In the genomic region with DNA sequence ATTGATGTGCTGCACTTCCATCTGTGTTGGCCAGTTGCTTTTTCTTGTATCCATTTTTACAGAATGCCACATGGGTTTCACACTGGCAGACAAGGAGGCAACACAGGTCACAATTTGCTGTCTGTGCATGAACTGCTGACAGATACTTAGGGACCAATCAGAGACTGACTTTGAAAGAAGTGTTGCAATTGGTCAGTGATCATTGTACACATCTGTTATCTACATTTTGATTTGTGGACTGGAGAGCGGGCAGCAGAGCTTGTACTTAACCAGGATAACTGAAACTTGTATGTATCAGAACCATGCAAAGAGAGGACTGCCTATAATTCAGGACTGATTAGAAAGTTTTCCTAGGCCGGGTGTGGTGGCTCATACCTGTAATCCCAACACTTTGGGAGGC, we compare ENCODE assay signal across 13 cellular contexts. TPM values are rescaled to one million over a fixed set of nuclear protein-coding genes. Genes with fewer than 3 reads are reported as not detected.
DNase-seq lines count a peak whose midpoint lies in the region; ATAC-seq lines count a peak whose summit lies in the region.
"Had no signal": no experiment of that assay in that cellular context is flagged by ENCODE, and none has a peak within 500 bp of the region (broad histone marks: within the 10 kb centered on the region; RNA-seq: fewer than 3 reads in every experiment).

No MANE protein-coding gene starts in this region.

- no peak overlapping the region for H2BK120ac ChIP-seq in mesenchymal stem cell (ENCODE audit: low read depth, low read length)

- no peak overlapping the region for H3K27ac Mint-ChIP-seq in activated T-helper 17 cell treated with anti-CD3 and anti-CD28 coated beads, Interleukin-2, amount 50 U/mL, for 72 hours
- H3K27ac Mint-ChIP-seq in naive thymus-derived CD8-positive, alpha-beta T cell: peak overlapping the region in 2 of 10 donors; percentile 9 to 82

- DNase-seq in NCI-H2196 (lab: John Stamatoyannopoulos, UW; ENCODE audit: unreplicated experiment): peak; percentile 21
- DNase-seq in NCI-H2196 treated with DMSO at 0.1 percent for 48 hours (lab: John Stamatoyannopoulos, UW; ENCODE audit: unreplicated experiment): no peak
- DNase-seq in M059J (ENCODE audit: low read depth): peak; percentile 21
- DNase-seq in mesenchymal stem cell: peak; percentile 47
- no peak for DNase-seq in naive thymus-derived CD8-positive, alpha-beta T cell
- no peak for DNase-seq in head of caudate nucleus
- no peak for DNase-seq in NCI-H2107 (lab: John Stamatoyannopoulos, UW)
- DNase-seq: activated CD8-positive, alpha-beta memory T cell treated with anti-CD3 and anti-CD28 coated beads, Interleukin-2, amount 50 U/mL, for 48 hours; amniotic stem cell; GDM1; NCI-H1694; T1000 had no signal

- H2BK5ac ChIP-seq in mesenchymal stem cell (ENCODE audit: low read depth, low read length, poor library complexity, severe bottlenecking): no peak overlapping the region

- intact Hi-C loops in head of caudate nucleus (cut with DNase I): no loop called here

- H2AK5ac ChIP-seq in mesenchymal stem cell (ENCODE audit: low read length, severe bottlenecking): no peak overlapping the region

- no peak overlapping the region for H3K18ac ChIP-seq in mesenchymal stem cell (ENCODE audit: low read depth in 1 of 2, low read length in 2 of 2)

- H3K36me3 Mint-ChIP-seq in activated T-helper 17 cell treated with anti-CD3 and anti-CD28 coated beads, Interleukin-2, amount 50 U/mL, for 72 hours (ENCODE audit: low read depth): peaks cover 2% of the 10 kb centered on the region
- peaks cover 0 to 57% (median 3%) of the 10 kb centered on the region in 3 donors for H3K36me3 Mint-ChIP-seq in naive thymus-derived CD8-positive, alpha-beta T cell

- WGBS in mesenchymal stem cell: 97% methylated on average over 2 of the region's 2 CpGs

- POLR2A ChIA-PET in naive thymus-derived CD8-positive, alpha-beta T cell (lab: Charles Lee): interaction anchor here (1.1 kb wide), 1 partner anchor 13 kb away, joined by 3 read pairs; no protein-coding TSS in a partner anchor

- H3K23ac ChIP-seq in mesenchymal stem cell (ENCODE audit: low read length in 2 of 2): no peak overlapping the region

- no peak overlapping the region for H3K4me2 ChIP-seq in mesenchymal stem cell (ENCODE audit: low read length, poor library complexity, severe bottlenecking)

- H2BK15ac ChIP-seq in mesenchymal stem cell (ENCODE audit: low read depth, poor library complexity, severe bottlenecking): no peak overlapping the region

- H3K14ac ChIP-seq in mesenchymal stem cell (ENCODE audit: low read length in 2 of 2): no peak overlapping the region

- peak; percentile 47 for ATAC-seq in activated T-helper 17 cell treated with anti-CD3 and anti-CD28 coated beads, Interleukin-2, amount 50 U/mL, for 72 hours (replicated peaks)
- no peak for ATAC-seq in naive thymus-derived CD8-positive, alpha-beta T cell

- H3K27me3 ChIP-seq in mesenchymal stem cell (ENCODE audit: control insufficient read depth in 1 of 2, insufficient read depth in 1 of 2, low read length in 2 of 2): no peaks in the 10 kb centered on the region

- H3K4ac ChIP-seq in mesenchymal stem cell (ENCODE audit: low read depth in 1 of 2, low read length in 2 of 2): no peak overlapping the region

- H3K36me3 ChIP-seq in mesenchymal stem cell (ENCODE audit: control insufficient read depth in 1 of 2, insufficient read depth in 2 of 2, low read depth in 1 of 2, low read length in 2 of 2): peaks cover 13 to 74% of the 10 kb centered on the region in 2 experiments

- H3K9me3 ChIP-seq in mesenchymal stem cell (ENCODE audit: control insufficient read depth, low read length): no peaks in the 10 kb centered on the region

- no peaks in the 10 kb centered on the region for H3K27me3 Mint-ChIP-seq in activated T-helper 17 cell treated with anti-CD3 and anti-CD28 coated beads, Interleukin-2, amount 50 U/mL, for 72 hours
- H3K27me3 Mint-ChIP-seq in naive thymus-derived CD8-positive, alpha-beta T cell: no peaks in the 10 kb centered on the region

- no peak overlapping the region for H2AFZ ChIP-seq in mesenchymal stem cell (ENCODE audit: low read depth, low read length)

- no peak overlapping the region for H3K4me3 ChIP-seq in mesenchymal stem cell (ENCODE audit: insufficient read depth in 1 of 2, low read depth in 1 of 2, low read length in 2 of 2)

- H3K27ac ChIP-seq in mesenchymal stem cell (ENCODE audit: low read length, poor library complexity, severe bottlenecking): no peak overlapping the region

- H4K8ac ChIP-seq in mesenchymal stem cell (ENCODE audit: low read length): no peak overlapping the region

- peaks cover 53% of the 10 kb centered on the region for H3K79me1 ChIP-seq in mesenchymal stem cell (replicated peaks; ENCODE audit: low read length, poor library complexity, severe bottlenecking)

- H3K9me3 Mint-ChIP-seq in activated T-helper 17 cell treated with anti-CD3 and anti-CD28 coated beads, Interleukin-2, amount 50 U/mL, for 72 hours: no peaks in the 10 kb centered on the region
- H3K9me3 Mint-ChIP-seq in naive thymus-derived CD8-positive, alpha-beta T cell: no peaks in the 10 kb centered on the region

- no peak overlapping the region for H3K4me3 Mint-ChIP-seq in activated T-helper 17 cell treated with anti-CD3 and anti-CD28 coated beads, Interleukin-2, amount 50 U/mL, for 72 hours
- no peak overlapping the region for H3K4me3 Mint-ChIP-seq in naive thymus-derived CD8-positive, alpha-beta T cell

- no peak overlapping the region for H2BK12ac ChIP-seq in mesenchymal stem cell (ENCODE audit: low read length in 2 of 2)

- H3K9ac ChIP-seq in mesenchymal stem cell (ENCODE audit: low read length): no peak overlapping the region

- H3K4me1 ChIP-seq in mesenchymal stem cell (ENCODE audit: control insufficient read depth, insufficient read depth, low read depth, low read length): peaks cover 7% of the 10 kb centered on the region

- H3K4me1 Mint-ChIP-seq in activated T-helper 17 cell treated with anti-CD3 and anti-CD28 coated beads, Interleukin-2, amount 50 U/mL, for 72 hours: peaks cover 1% of the 10 kb centered on the region
- peaks cover 1 to 22% (median 9%) of the 10 kb centered on the region in 4 donors for H3K4me1 Mint-ChIP-seq in naive thymus-derived CD8-positive, alpha-beta T cell

- no peak overlapping the region for H4K91ac ChIP-seq in mesenchymal stem cell (ENCODE audit: low read length)

RNA-seq across cellular contexts. Expression of a gene that starts 21.8 kb away (rescaled TPM):
- not detected in 2 replicates for total RNA-seq in M059J (2014; rRNA removed; shearing (Covaris generic))
- total RNA-seq in activated T-helper 17 cell treated with anti-CD3 and anti-CD28 coated beads, Interleukin-2, amount 50 U/mL, for 72 hours: 10 to 100 TPM; 15.1 to 19.9 TPM
- polyA plus RNA-seq in mesenchymal stem cell (2013, experiment 1 of 2): 12.2 TPM
- 12.2 TPM for polyA plus RNA-seq in mesenchymal stem cell (2013, experiment 2 of 2)
- 10 to 100 TPM; 85.3 to 86.3 TPM for total RNA-seq in naive thymus-derived CD8-positive, alpha-beta T cell
- 100 to 1,000 TPM in 1 of 3 donors, 10 to 100 TPM in 2; 75.2 to 107 (median 83.3) TPM for polyA plus RNA-seq in naive thymus-derived CD8-positive, alpha-beta T cell

RNA-seq across cellular contexts. Expression of a gene that starts 28.6 kb away (rescaled TPM):
- not detected in 2 replicates for total RNA-seq in M059J (2014; rRNA removed; shearing (Covaris generic))
- 1 to 10 TPM in 1 of 2 donors, not detected in 1; 2.3 TPM for total RNA-seq in activated T-helper 17 cell treated with anti-CD3 and anti-CD28 coated beads, Interleukin-2, amount 50 U/mL, for 72 hours
- polyA plus RNA-seq in mesenchymal stem cell (2013, experiment 1 of 2): 0.28 TPM
- 0.33 TPM for polyA plus RNA-seq in mesenchymal stem cell (2013, experiment 2 of 2)
- 1 to 10 TPM; 2.5 to 4.8 TPM for total RNA-seq in naive thymus-derived CD8-positive, alpha-beta T cell
- under 1 TPM in 1 of 3 donors, not detected in 2; 0.19 TPM for polyA plus RNA-seq in naive thymus-derived CD8-positive, alpha-beta T cell

Comparison
In these comparisons a context has a peak if more than half of its experiments do, and no peak if none do; other contexts are left out.
1. DNase-seq: peak in NCI-H2196 (single experiment), M059J (single experiment) and mesenchymal stem cell (single experiment); none in NCI-H2196 treated with DMSO at 0.1 percent for 48 hours (single experiment), naive thymus-derived CD8-positive, alpha-beta T cell (0 of 10), head of caudate nucleus (0 of 42) and NCI-H2107 (single experiment).
2. RNA of a gene that starts 21.8 kb away (total RNA-seq): 85.3 to 86.3 TPM in naive thymus-derived CD8-positive, alpha-beta T cell and 15.1 to 19.9 TPM in activated T-helper 17 cell treated with anti-CD3 and anti-CD28 coated beads, Interleukin-2, amount 50 U/mL, for 72 hours; not detected in M059J; every median in the first group is over 10 times any median in the second.